ENCODE assay signal across 16 cellular contexts in genomic region chrX:68413254-68413653, GRCh38.
"Had no signal": no experiment of that assay in that cellular context is flagged by ENCODE, and none has a peak within 500 bp of the region (broad histone marks: within the 10 kb centered on the region; RNA-seq: fewer than 3 reads in every experiment).

No MANE protein-coding gene starts in this region.

- H3K9ac ChIP-seq: SK-N-SH had no signal

- H3K4me2 ChIP-seq: SK-N-SH had no signal

- H3K9me3 ChIP-seq: SK-N-SH had no signal

- DNase-seq: NCI-H1048, NCI-H1105, NCI-H1417, NCI-H1436 treated with DMSO at 0.1 percent for 48 hours, NCI-H1694, NCI-H187 treated with DMSO at 0.1 percent for 48 hours, NCI-H2029 treated with DMSO at 0.1 percent for 48 hours, NCI-H226, NCI-H446, NCI-H510A, NCI-H524 treated with DMSO at 0.1 percent for 48 hours, NCI-H69, RPMI8226, SHP77, SK-N-SH, SW 1271 had no signal
